ENCODE assay signal across 1 cellular context in the genomic region with DNA sequence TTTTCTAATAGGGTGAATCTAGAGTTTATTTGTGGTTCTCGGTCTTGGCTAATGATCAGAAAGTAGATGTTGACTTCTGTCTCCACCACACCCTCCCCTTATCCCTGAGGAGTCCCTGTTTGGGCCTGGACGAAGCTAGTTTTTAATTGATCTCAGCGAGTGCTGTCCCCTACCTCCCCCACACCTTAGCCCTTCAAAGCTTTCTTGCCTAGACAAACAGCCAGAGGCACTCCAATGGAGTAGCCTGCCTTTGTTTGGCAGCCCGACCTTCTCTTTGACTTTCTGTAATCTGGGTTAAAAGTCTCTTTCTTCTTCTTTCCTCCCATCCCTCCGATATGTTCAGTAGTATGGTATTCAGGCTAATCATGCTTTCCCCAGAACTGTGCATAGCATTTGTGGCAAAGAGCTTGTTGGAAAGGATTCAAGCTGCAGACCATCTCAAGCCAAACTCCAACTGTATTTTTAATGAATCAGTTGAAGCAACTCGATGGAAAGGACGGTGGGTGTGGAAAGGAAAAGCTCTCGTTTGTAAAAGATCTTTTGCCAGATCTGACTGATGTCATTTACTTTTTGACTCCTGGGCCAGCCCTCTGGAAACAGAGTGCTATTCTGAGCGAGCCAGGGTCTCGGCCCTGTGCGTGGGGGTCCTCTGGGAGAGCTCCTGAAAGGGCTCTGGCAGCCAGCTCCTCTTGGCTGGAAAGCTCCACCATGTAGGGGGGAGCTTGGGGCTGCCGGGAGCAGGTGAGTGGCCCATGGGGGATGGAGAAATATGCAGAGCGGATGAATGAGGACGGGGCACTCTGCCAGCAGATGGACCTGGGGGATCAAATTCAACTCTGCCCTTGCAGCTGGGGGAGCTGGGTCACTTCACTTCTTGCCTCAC.
TF ChIP-seq lines count a peak whose summit lies in the region.

No MANE protein-coding gene starts in this region.

TF ChIP-seq in GM23338, 12 proteins besides CTCF, POLR2A, EP300 and RAD21:
- TF ChIP-seq POLR2AphosphoS5 (IDR thresholded peaks at IDR 0.05; ENCODE audit: low read depth) (no peak), EZH2 (IDR thresholded peaks at IDR 0.05; ENCODE audit: low read depth, unreplicated experiment) (no peak), EZH2phosphoT487 (IDR thresholded peaks at IDR 0.05; ENCODE audit: unreplicated experiment) (no peak), JUNB (IDR thresholded peaks at IDR 0.05; ENCODE audit: unreplicated experiment) (no peak), NANOG (IDR thresholded peaks at IDR 0.05; ENCODE audit: borderline replicate concordance) (no peak), ZNF114 (CRISPR knock-in tag; IDR thresholded peaks at IDR 0.05) (no peak), ZNF462 (CRISPR knock-in tag; IDR thresholded peaks at IDR 0.05) (no peak), STAT1 (IDR thresholded peaks at IDR 0.05; ENCODE audit: unreplicated experiment) (no peak), CREB1 (CRISPR knock-in tag; IDR thresholded peaks at IDR 0.05; ENCODE audit: low read depth) (no peak), ETS1 (IDR thresholded peaks at IDR 0.05) (no peak), ZNF331 (CRISPR knock-in tag; IDR thresholded peaks at IDR 0.05; ENCODE audit: low read depth) (no peak)
- TF ChIP-seq, protein P1, sequence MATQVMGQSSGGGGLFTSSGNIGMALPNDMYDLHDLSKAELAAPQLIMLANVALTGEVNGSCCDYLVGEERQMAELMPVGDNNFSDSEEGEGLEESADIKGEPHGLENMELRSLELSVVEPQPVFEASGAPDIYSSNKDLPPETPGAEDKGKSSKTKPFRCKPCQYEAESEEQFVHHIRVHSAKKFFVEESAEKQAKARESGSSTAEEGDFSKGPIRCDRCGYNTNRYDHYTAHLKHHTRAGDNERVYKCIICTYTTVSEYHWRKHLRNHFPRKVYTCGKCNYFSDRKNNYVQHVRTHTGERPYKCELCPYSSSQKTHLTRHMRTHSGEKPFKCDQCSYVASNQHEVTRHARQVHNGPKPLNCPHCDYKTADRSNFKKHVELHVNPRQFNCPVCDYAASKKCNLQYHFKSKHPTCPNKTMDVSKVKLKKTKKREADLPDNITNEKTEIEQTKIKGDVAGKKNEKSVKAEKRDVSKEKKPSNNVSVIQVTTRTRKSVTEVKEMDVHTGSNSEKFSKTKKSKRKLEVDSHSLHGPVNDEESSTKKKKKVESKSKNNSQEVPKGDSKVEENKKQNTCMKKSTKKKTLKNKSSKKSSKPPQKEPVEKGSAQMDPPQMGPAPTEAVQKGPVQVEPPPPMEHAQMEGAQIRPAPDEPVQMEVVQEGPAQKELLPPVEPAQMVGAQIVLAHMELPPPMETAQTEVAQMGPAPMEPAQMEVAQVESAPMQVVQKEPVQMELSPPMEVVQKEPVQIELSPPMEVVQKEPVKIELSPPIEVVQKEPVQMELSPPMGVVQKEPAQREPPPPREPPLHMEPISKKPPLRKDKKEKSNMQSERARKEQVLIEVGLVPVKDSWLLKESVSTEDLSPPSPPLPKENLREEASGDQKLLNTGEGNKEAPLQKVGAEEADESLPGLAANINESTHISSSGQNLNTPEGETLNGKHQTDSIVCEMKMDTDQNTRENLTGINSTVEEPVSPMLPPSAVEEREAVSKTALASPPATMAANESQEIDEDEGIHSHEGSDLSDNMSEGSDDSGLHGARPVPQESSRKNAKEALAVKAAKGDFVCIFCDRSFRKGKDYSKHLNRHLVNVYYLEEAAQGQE (IDR thresholded peaks at IDR 0.05; ENCODE audit: unreplicated experiment): no peak
